In genomic region chr5:62496152-62496551, GRCh38 we compare ENCODE assay signal across 18 cellular contexts.
DNase-seq lines count a peak whose midpoint lies in the region; ATAC-seq and TF ChIP-seq lines count a peak whose summit lies in the region.
"Had no signal": no experiment of that assay in that cellular context is flagged by ENCODE, and none has a peak within 500 bp of the region (broad histone marks: within the 10 kb centered on the region; RNA-seq: fewer than 3 reads in every experiment).

No MANE protein-coding gene starts in this region.

- BruUV-seq in Calu3 (replicated peaks; lab: Mats Ljungman, UMichigan) = no TSS peak

- intact Hi-C loops in Calu3 (cut with micrococcal nuclease; ENCODE audit: unreplicated experiment) (no loop called here), tibial artery (cut with DNase I; ENCODE audit: low total_unique reads) (no loop called here)

- H3K36me3 Mint-ChIP-seq in GM23338 (ENCODE audit: low read depth) (peaks cover 22% of the 10 kb centered on the region; the same call in 2 of the 3 replicates), WTC11 (peaks cover 9% of the 10 kb centered on the region), Calu3 (ENCODE audit: insufficient read depth, unreplicated experiment) (no peaks in the 10 kb centered on the region)

- DNase-seq in Caki2 (ENCODE audit: low read depth) = peak; percentile 16
- no peak for DNase-seq in GM23338 (ENCODE audit: low spot score)
- no peak for DNase-seq in WTC11 (ENCODE audit: low spot score)
- no peak for DNase-seq in NCI-H1694 (lab: John Stamatoyannopoulos, UW)
- no peak for DNase-seq in Calu3
- DNase-seq in tibial artery = no peak
- DNase-seq: CD8-positive, alpha-beta memory T cell; COR-L47; DMS153; DMS79; GM23248; HCEC 1CT; IMR-90 had no signal

- H3K27me3 ChIP-seq in GM23338 (ENCODE audit: insufficient read depth) = no peaks in the 10 kb centered on the region
- no peaks in the 10 kb centered on the region for H3K27me3 ChIP-seq in tibial artery
- H3K27me3 ChIP-seq: BLaER1 treated with 17β-estradiol and CSF1 and Interleukin-3, amounts not matched to agents 10 nM and 100 nM had no signal

- no peak for ATAC-seq in GM23338
- ATAC-seq in WTC11 = no peak
- ATAC-seq in esophagus mucosa = peak; percentile 35
- ATAC-seq: K562 had no signal

- H3K4me3 Mint-ChIP-seq in GM23338 (no peak overlapping the region), WTC11 (no peak overlapping the region; the same call in 1 of the 2 replicates), Calu3 (ENCODE audit: low read depth, unreplicated experiment) (no peak overlapping the region)
- H3K4me3 Mint-ChIP-seq: B cell; CD8-positive, alpha-beta memory T cell had no signal

- H3K27ac Mint-ChIP-seq in GM23338 = peak overlapping the region; percentile 61
- 0 out of 2 replicates have a peak overlapping the region, but pooled peaks have one; percentile 9 for H3K27ac Mint-ChIP-seq in WTC11
- no peak overlapping the region for H3K27ac Mint-ChIP-seq in Calu3 (ENCODE audit: unreplicated experiment)
- H3K27ac Mint-ChIP-seq: B cell; CD8-positive, alpha-beta memory T cell had no signal

- in situ Hi-C loops in Caki2 (cut with HindIII; ENCODE audit: low pct_unique_long_range_greater_than_20kb, low sequenced_read_pairs) = no loop called here

- H3K4me1 Mint-ChIP-seq in GM23338 = peaks cover 14% of the 10 kb centered on the region
- peaks cover 16% of the 10 kb centered on the region for H3K4me1 Mint-ChIP-seq in WTC11
- H3K4me1 Mint-ChIP-seq in Calu3 (ENCODE audit: low read depth, unreplicated experiment) = no peaks in the 10 kb centered on the region
- H3K4me1 Mint-ChIP-seq: CD8-positive, alpha-beta memory T cell had no signal

- H3K4me3 ChIP-seq in GM23338 (no peak overlapping the region), tibial artery (no peak overlapping the region)
- H3K4me3 ChIP-seq: BLaER1 treated with 17β-estradiol and CSF1 and Interleukin-3, amounts not matched to agents 10 nM and 100 nM; GM23248; K562 had no signal

- peaks cover 6% of the 10 kb centered on the region; the same call in 1 of the 2 replicates for H3K4me1 ChIP-seq in GM23338 (ENCODE audit: insufficient read depth)
- no peaks in the 10 kb centered on the region for H3K4me1 ChIP-seq in tibial artery

- no peaks in the 10 kb centered on the region for H3K27me3 Mint-ChIP-seq in GM23338 (ENCODE audit: insufficient read depth, low read depth, poor library complexity)
- no peaks in the 10 kb centered on the region for H3K27me3 Mint-ChIP-seq in WTC11 (ENCODE audit: low read depth)
- no peaks in the 10 kb centered on the region for H3K27me3 Mint-ChIP-seq in Calu3 (ENCODE audit: unreplicated experiment)
- H3K27me3 Mint-ChIP-seq: B cell; CD8-positive, alpha-beta memory T cell had no signal

- no peaks in the 10 kb centered on the region for H3K79me2 ChIP-seq in GM23338 (replicated peaks; ENCODE audit: insufficient read depth)

- no peaks in the 10 kb centered on the region for H3K9me3 ChIP-seq in tibial artery
- H3K9me3 ChIP-seq: BLaER1 treated with 17β-estradiol and CSF1 and Interleukin-3, amounts not matched to agents 10 nM and 100 nM had no signal

- H3K9me3 Mint-ChIP-seq in GM23338 = no peaks in the 10 kb centered on the region
- H3K9me3 Mint-ChIP-seq in WTC11 = no peaks in the 10 kb centered on the region
- H3K9me3 Mint-ChIP-seq in Calu3 (ENCODE audit: low read depth, unreplicated experiment) = no peaks in the 10 kb centered on the region
- H3K9me3 Mint-ChIP-seq: CD8-positive, alpha-beta memory T cell had no signal

- TF ChIP-seq CTCF in GM23338 (conservative IDR thresholded peaks at IDR 0.05; ENCODE audit: low read depth in 2 of 2) = no peak
- TF ChIP-seq CTCF in WTC11 (IDR thresholded peaks at IDR 0.05) = no peak
- TF ChIP-seq CTCF in Calu3 (IDR thresholded peaks at IDR 0.05; ENCODE audit: unreplicated experiment) = no peak
- TF ChIP-seq CTCF in tibial artery (IDR thresholded peaks at IDR 0.05) = no peak

- H4K20me1 ChIP-seq in GM23338 (replicated peaks; ENCODE audit: insufficient read depth) = no peaks in the 10 kb centered on the region
- H4K20me1 ChIP-seq: BLaER1 treated with 17β-estradiol and CSF1 and Interleukin-3, amounts not matched to agents 10 nM and 100 nM had no signal

- CTCF ChIA-PET in WTC11 (lab: Charles Lee) (no interaction called here), Calu3 (lab: Charles Lee) (no interaction called here)

- POLR2A ChIA-PET in WTC11 (lab: Charles Lee) = no interaction called here

- no peaks in the 10 kb centered on the region for H3K9me2 ChIP-seq in GM23338 (ENCODE audit: insufficient read depth)

- H3F3A ChIP-seq in GM23338 (replicated peaks; ENCODE audit: low read depth) = no peaks in the 10 kb centered on the region

- H3K36me3 ChIP-seq in GM23338 (ENCODE audit: insufficient read depth) (peaks cover 7% of the 10 kb centered on the region), tibial artery (peaks cover 7 to 63% (median 16%) of the 10 kb centered on the region in 3 donors)

- H2AFZ ChIP-seq in GM23338 = no peak overlapping the region
- H2AFZ ChIP-seq: GM23248 had no signal

- H3K4me2 ChIP-seq in GM23338 = no peak overlapping the region
- H3K4me2 ChIP-seq: BLaER1 treated with 17β-estradiol and CSF1 and Interleukin-3, amounts not matched to agents 10 nM and 100 nM had no signal

- H3K27ac ChIP-seq in GM23338 (ENCODE audit: low read depth) = 0 out of 2 replicates have a peak overlapping the region, but pooled peaks have one; percentile 5
- no peak overlapping the region for H3K27ac ChIP-seq in tibial artery
- H3K27ac ChIP-seq: BLaER1 treated with 17β-estradiol and CSF1 and Interleukin-3, amounts not matched to agents 10 nM and 100 nM; GM23248; HL-60 had no signal

TF ChIP-seq in GM23338, 12 proteins besides CTCF, POLR2A, EP300 and RAD21 (continues in another document):
- TF ChIP-seq REST (IDR thresholded peaks at IDR 0.05; ENCODE audit: unreplicated experiment) = no peak
- no peak for TF ChIP-seq ZNF331 (CRISPR knock-in tag; IDR thresholded peaks at IDR 0.05; ENCODE audit: low read depth)
- no peak for TF ChIP-seq NANOG (IDR thresholded peaks at IDR 0.05; ENCODE audit: borderline replicate concordance)
- TF ChIP-seq ZNF114 (CRISPR knock-in tag; IDR thresholded peaks at IDR 0.05) = no peak

TF ChIP-seq in WTC11, 78 proteins besides CTCF, POLR2A, EP300 and RAD21 (continues in another document):
- TF ChIP-seq EMX1 (CRISPR knock-in tag; IDR thresholded peaks at IDR 0.05) = no peak
- no peak for TF ChIP-seq ZNF232 (CRISPR knock-in tag; IDR thresholded peaks at IDR 0.05)
- TF ChIP-seq ZNF512 (CRISPR knock-in tag; IDR thresholded peaks at IDR 0.05; ENCODE audit: borderline replicate concordance) = no peak
- TF ChIP-seq NFE2L1 (CRISPR knock-in tag; IDR thresholded peaks at IDR 0.05) = no peak
- TF ChIP-seq ZNF425 (CRISPR knock-in tag; conservative IDR thresholded peaks at IDR 0.05) = no peak
- TF ChIP-seq OVOL2 (CRISPR knock-in tag; IDR thresholded peaks at IDR 0.05; ENCODE audit: borderline replicate concordance) = no peak
- TF ChIP-seq ZBTB43 (CRISPR knock-in tag; IDR thresholded peaks at IDR 0.05) = no peak
- no peak for TF ChIP-seq NR1H2 (CRISPR knock-in tag; IDR thresholded peaks at IDR 0.05)
